22 cellular contexts compared by ENCODE assay signal in the genomic region with DNA sequence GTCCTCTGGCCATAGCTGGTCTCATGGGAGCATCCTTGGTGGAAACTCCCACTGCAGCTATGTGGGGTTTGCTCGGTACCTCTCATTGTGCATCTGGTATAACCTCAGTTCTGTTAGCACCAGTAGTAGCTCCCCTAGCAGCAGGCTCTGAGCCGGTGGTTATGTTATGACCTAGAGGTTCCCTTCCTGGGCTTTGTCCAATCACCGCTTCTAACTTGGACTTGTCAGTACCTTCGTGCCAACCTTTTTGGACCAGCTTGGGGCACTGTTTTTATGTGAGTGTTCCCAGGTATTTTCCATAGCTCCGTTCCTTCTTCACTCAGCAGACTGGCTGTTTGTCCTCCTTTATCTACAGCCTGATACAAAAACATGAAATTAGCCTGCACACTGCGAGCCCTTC.
"Had no signal": no experiment of that assay in that cellular context is flagged by ENCODE, and none has a peak within 500 bp of the region (broad histone marks: within the 10 kb centered on the region; RNA-seq: fewer than 3 reads in every experiment).

No MANE protein-coding gene starts in this region.

- FAIRE-seq: K562, RCC 7860, TTC549 had no signal

- H3K27me3 Mint-ChIP-seq: activated CD8-positive, alpha-beta T cell treated with anti-CD3 and anti-CD28 coated beads for 36 hours; activated naive CD4-positive, alpha-beta T cell treated with anti-CD3 and anti-CD28 coated beads, Interleukin-2, amount 50 U/mL, for 24 hours; T-cell had no signal

- H3K36me3 ChIP-seq: breast epithelium had no signal

- DNase-seq: activated CD4-positive, alpha-beta T cell treated with anti-CD3 and anti-CD28 coated beads, Interleukin-2, amount 50 U/mL, for 1 hour; activated CD4-positive, CD25-positive, alpha-beta regulatory T cell; activated CD8-positive, alpha-beta memory T cell treated with anti-CD3 and anti-CD28 coated beads, Interleukin-2, amount 50 U/mL, for 4 hours; activated CD8-positive, alpha-beta T cell treated with anti-CD3 and anti-CD28 coated beads for 36 hours; activated effector memory CD4-positive, alpha-beta T cell treated with Interleukin-2 at 50 U/mL for 16 hours; activated naive CD4-positive, alpha-beta T cell; aorta; Karpas-422; MM.1S; NCI-H1105; NCI-H1436 treated with DMSO at 0.1 percent for 48 hours; NCI-H187; NCI-H2081 treated with DMSO at 0.1 percent for 48 hours; NCI-H446; T-cell; T1000 had no signal

- H3K4me3 Mint-ChIP-seq: activated CD8-positive, alpha-beta T cell treated with anti-CD3 and anti-CD28 coated beads for 36 hours; activated naive CD4-positive, alpha-beta T cell treated with anti-CD3 and anti-CD28 coated beads, Interleukin-2, amount 50 U/mL, for 24 hours; T-cell had no signal

- H3K9me3 Mint-ChIP-seq: activated CD8-positive, alpha-beta T cell treated with anti-CD3 and anti-CD28 coated beads for 36 hours; activated naive CD4-positive, alpha-beta T cell treated with anti-CD3 and anti-CD28 coated beads, Interleukin-2, amount 50 U/mL, for 24 hours; T-cell had no signal

- H3K4me1 ChIP-seq: breast epithelium had no signal

- H3K4me3 ChIP-seq: breast epithelium, K562, SK-N-MC had no signal

- ATAC-seq: activated CD8-positive, alpha-beta T cell treated with anti-CD3 and anti-CD28 coated beads for 36 hours; K562; T-cell had no signal

- H3K27me3 ChIP-seq: breast epithelium had no signal

- H3K9me3 ChIP-seq: breast epithelium had no signal

- H3K27ac ChIP-seq: SK-N-MC had no signal

- H3K27ac Mint-ChIP-seq: activated CD8-positive, alpha-beta T cell treated with anti-CD3 and anti-CD28 coated beads for 36 hours; activated naive CD4-positive, alpha-beta T cell treated with anti-CD3 and anti-CD28 coated beads, Interleukin-2, amount 50 U/mL, for 24 hours had no signal
